Comparison of ENCODE assay signal across 8 cellular contexts in the genomic region with DNA sequence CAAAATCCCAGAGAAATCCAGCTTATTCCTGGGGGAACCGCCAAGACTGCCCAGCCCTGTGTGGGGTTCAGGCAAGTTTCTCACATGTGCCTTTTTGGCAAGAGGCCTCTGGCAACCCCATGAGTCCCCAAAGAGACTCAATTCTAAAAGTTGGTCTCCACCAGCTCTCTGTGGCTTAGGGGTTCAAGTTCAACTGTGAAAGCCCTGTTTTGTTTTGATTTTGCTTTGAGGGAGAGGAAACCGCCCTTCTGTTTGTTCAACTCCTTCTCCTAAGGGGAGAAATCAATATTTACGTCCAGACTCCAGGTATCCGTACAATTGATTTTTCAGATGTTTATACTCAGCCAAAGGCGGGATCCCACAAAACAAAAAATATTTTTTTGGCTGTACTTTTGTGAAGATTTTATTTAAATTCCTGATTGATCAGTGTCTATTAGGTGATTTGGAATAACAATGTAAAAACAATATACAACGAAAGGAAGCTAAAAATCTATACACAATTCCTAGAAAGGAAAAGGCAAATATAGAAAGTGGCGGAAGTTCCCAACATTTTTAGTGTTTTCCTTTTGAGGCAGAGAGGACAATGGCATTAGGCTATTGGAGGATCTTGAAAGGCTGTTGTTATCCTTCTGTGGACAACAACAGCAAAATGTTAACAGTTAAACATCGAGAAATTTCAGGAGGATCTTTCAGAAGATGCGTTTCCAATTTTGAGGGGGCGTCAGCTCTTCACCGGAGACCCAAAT. TPM values are rescaled to one million over a fixed set of nuclear protein-coding genes. Genes with fewer than 3 reads are reported as not detected.
DNase-seq lines count a peak whose midpoint lies in the region; ATAC-seq and TF ChIP-seq lines count a peak whose summit lies in the region.

No MANE protein-coding gene starts in this region.

- peaks cover 15% of the 10 kb centered on the region for H3K27me3 Mint-ChIP-seq in IgD-negative memory B cell

- DNase-seq in AG04449 (ENCODE audit: low read depth, low spot score): no peak
- DNase-seq in breast epithelium (ENCODE audit: low spot score in 2 of 2): no peak
- no peak for DNase-seq in thoracic aorta (ENCODE audit: low spot score)
- no peak for DNase-seq in HPDE6-E6E7 (ENCODE audit: extremely low spot score)
- no peak for DNase-seq in AG08396 (ENCODE audit: low spot score)

- ATAC-seq in thoracic aorta (ENCODE audit: insufficient number of reproducible peaks, low FRiP score, low read depth) (no peak), GM21786 (IDR thresholded peaks at IDR 0.05; ENCODE audit: unreplicated experiment) (no peak)

- TF ChIP-seq POLR2A in breast epithelium (IDR thresholded peaks at IDR 0.05): no peak

- no peak for TF ChIP-seq CTCF in AG04449 (IDR thresholded peaks at IDR 0.05; ENCODE audit: insufficient read depth, low read length, missing control alignments)
- no peak for TF ChIP-seq CTCF in breast epithelium (IDR thresholded peaks at IDR 0.05)
- no peak for TF ChIP-seq CTCF in liver (IDR thresholded peaks at IDR 0.05; ENCODE audit: low read depth, low read length, missing input control)
- TF ChIP-seq CTCF in thoracic aorta (IDR thresholded peaks at IDR 0.05): no peak

- H3K27ac ChIP-seq in breast epithelium (peak overlapping the region; percentile 98 to 99), liver (ENCODE audit: low read depth in 1 of 2, low read length in 2 of 2) (peak overlapping the region; percentile 95), thoracic aorta (peak overlapping the region; percentile 89 to 98)

- H3K4me3 Mint-ChIP-seq in IgD-negative memory B cell: peak overlapping the region in 3 of 4 donors; percentile 65 to 89 (median 83)

- H3K4me1 ChIP-seq in breast epithelium (peaks cover 7 to 13% of the 10 kb centered on the region in 2 donors), liver (ENCODE audit: control insufficient read depth in 4 of 4, insufficient read depth in 4 of 4, low read length in 3 of 4) (peaks cover 9 to 40% (median 24%) of the 10 kb centered on the region in 4 donors), thoracic aorta (ENCODE audit: control insufficient read depth in 1 of 2, low read depth in 2 of 2) (peaks cover 20 to 65% of the 10 kb centered on the region in 2 donors)

- peak overlapping the region; percentile 80 for H3K4me3 ChIP-seq in AG04449 (ENCODE audit: low read depth, low read length)
- H3K4me3 ChIP-seq in breast epithelium: peak overlapping the region; percentile 53 to 81 (median 62)
- H3K4me3 ChIP-seq in liver (ENCODE audit: low read depth in 1 of 3, low read length in 3 of 3): peak overlapping the region; percentile 37 to 77 (median 43)
- H3K4me3 ChIP-seq in thoracic aorta: peak overlapping the region; percentile 78

- intact Hi-C loops in breast epithelium (cut with DNase I; ENCODE audit: low total_unique reads): no loop called here

- H3K36me3 ChIP-seq in breast epithelium (no peaks in the 10 kb centered on the region), liver (ENCODE audit: control insufficient read depth in 4 of 4, insufficient read depth in 3 of 4, low read depth in 1 of 4, low read length in 3 of 4) (peaks cover 0 to 1% (median 0%) of the 10 kb centered on the region in 4 donors), thoracic aorta (no peaks in the 10 kb centered on the region)

- peaks cover 0 to 7% (median 0%) of the 10 kb centered on the region in 3 donors for H3K9me3 Mint-ChIP-seq in IgD-negative memory B cell

- H3K27ac Mint-ChIP-seq in IgD-negative memory B cell: peak overlapping the region; percentile 80 to 93 (median 88)

- CTCF ChIA-PET in AG04449 (lab: Yijun Ruan, JAX): interaction anchor here (0.7 to 2.9 kb wide), 5 partner anchors 38 to 152 kb away, joined by 3 to 17 read pairs (median 10); no protein-coding TSS in a partner anchor

- H3K36me3 Mint-ChIP-seq in IgD-negative memory B cell: no peaks in the 10 kb centered on the region

- POLR2A ChIA-PET in AG04449 (lab: Yijun Ruan, JAX): interaction anchor here (0.6 kb wide), 1 partner anchor 8 kb away, joined by 3 read pairs; no protein-coding TSS in a partner anchor

- peaks cover 15 to 23% (median 21%) of the 10 kb centered on the region in 3 donors for H3K4me1 Mint-ChIP-seq in IgD-negative memory B cell

- H3K27me3 ChIP-seq in breast epithelium (no peaks in the 10 kb centered on the region), liver (ENCODE audit: control insufficient read depth in 4 of 4, insufficient read depth in 4 of 4, low read length in 3 of 4) (no peaks in the 10 kb centered on the region), thoracic aorta (replicated peaks; ENCODE audit: insufficient read depth) (no peaks in the 10 kb centered on the region)

- no peak for TF ChIP-seq RAD21 in liver (IDR thresholded peaks at IDR 0.05)

- no peaks in the 10 kb centered on the region for H3K9me3 ChIP-seq in breast epithelium
- no peaks in the 10 kb centered on the region for H3K9me3 ChIP-seq in liver (ENCODE audit: control insufficient read depth in 4 of 4, low read length in 3 of 4)
- no peaks in the 10 kb centered on the region for H3K9me3 ChIP-seq in thoracic aorta

- H3K9ac ChIP-seq in liver (ENCODE audit: low read depth in 1 of 2, low read length in 2 of 2): peak overlapping the region; percentile 87 to 96

- 10% methylated on average over 11 of the region's 11 CpGs for WGBS in liver

TF ChIP-seq in liver, 16 proteins besides CTCF, POLR2A, EP300 and RAD21:
- peak; percentile 32 to 67 for TF ChIP-seq HNF4A (conservative IDR thresholded peaks at IDR 0.05)
- peak in 1 of 2 donors; percentile 65 for TF ChIP-seq RXRA (IDR thresholded peaks at IDR 0.05)
- no peak for TF ChIP-seq NR2F2 (IDR thresholded peaks at IDR 0.05)
- peak; percentile 49 for TF ChIP-seq SP1 (IDR thresholded peaks at IDR 0.05)

RNA-seq across cellular contexts. Expression of a gene that starts 0.6 kb away (rescaled TPM):
- polyA plus RNA-seq in IgD-negative memory B cell: 3.3 TPM
- total RNA-seq in breast epithelium: 10 to 100 TPM; 12.6 to 47.4 (median 45.6) TPM
- total RNA-seq in liver: 100 to 1,000 TPM in 1 of 2 donors, 10 to 100 TPM in 1; 99.5 to 141 TPM
- polyA plus RNA-seq in liver: 10 to 100 TPM; 17.3 to 28.4 TPM
- 100 to 1,000 TPM in 1 of 2 donors, 10 to 100 TPM in 1; 39.8 to 108 TPM for total RNA-seq in thoracic aorta
